In the genomic region with DNA sequence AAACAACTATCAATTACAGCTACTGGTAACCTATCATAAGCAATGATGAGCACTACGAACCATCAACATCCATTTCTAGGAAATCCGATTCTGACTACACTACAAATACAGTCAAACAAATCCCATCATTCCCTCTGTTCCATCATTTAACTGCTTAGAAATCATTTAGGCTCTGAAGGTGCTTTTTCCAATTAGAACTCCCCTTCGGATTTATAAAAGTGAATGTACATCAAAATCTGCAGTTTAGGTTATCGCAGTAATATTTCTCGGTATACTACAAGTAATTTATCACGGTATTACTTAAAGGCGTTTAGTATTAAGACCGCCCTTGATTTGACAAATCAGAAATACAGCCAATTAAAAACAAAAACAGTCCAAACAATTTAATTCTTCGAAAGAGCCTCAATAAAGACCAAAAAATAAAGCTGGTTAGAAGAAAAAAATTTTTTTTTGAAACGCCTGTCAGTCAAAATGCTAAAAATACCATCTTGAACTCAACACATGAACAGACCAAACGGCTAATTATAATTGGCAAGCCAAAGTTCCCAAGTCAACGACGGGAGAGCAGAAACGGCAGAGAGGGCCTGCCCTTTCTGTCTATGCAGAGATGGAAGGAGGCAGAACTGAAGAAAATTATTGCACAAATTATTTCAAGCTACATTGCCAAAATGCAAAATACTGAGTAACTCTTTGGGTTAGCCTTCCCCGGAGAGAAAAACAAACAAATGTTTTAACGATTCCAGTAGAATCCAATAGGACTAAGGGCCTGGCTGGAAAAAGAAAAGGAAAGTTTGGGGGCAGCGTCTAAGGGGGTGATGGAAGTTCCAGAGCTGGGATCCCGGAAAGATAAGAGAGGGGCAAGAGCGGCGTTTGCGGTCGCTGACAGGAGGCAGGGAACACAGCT, we compare ENCODE assay signal across 8 cellular contexts. TPM values are rescaled to one million over a fixed set of nuclear protein-coding genes. Genes with fewer than 3 reads are reported as not detected.
DNase-seq lines count a peak whose midpoint lies in the region; ATAC-seq and TF ChIP-seq lines count a peak whose summit lies in the region.

No MANE protein-coding gene starts in this region.

- POLR2A ChIA-PET in BJ (lab: Charles Lee) = interaction anchor here (0.6 to 0.7 kb wide), 2 partner anchors 99 to 251 kb away, joined by 7 to 9 read pairs; no protein-coding TSS in a partner anchor

- H3K4me1 ChIP-seq in breast epithelium (peaks cover 4 to 18% of the 10 kb centered on the region in 2 donors), stomach (peaks cover 4 to 67% (median 41%) of the 10 kb centered on the region in 4 donors)

- no peak for TF ChIP-seq EP300 in stomach (IDR thresholded peaks at IDR 0.05)

- CTCF ChIA-PET in BJ (lab: Yijun Ruan, JAX) = no interaction called here

- H3K4me3 ChIP-seq in BJ (ENCODE audit: low read depth, low read length) (peak overlapping the region; percentile 54), H7 (ENCODE audit: insufficient read depth, low read depth, low read length) (peak overlapping the region; percentile 76), breast epithelium (peak overlapping the region; percentile 72 to 94 (median 77)), stomach (peak overlapping the region; percentile 63 to 81 (median 74))

- H3K27me3 ChIP-seq in BJ (ENCODE audit: control insufficient read depth, insufficient read depth, low read length) (no peaks in the 10 kb centered on the region), H7 (ENCODE audit: control insufficient read depth, insufficient read depth, low read length) (no peaks in the 10 kb centered on the region), breast epithelium (no peaks in the 10 kb centered on the region), stomach (no peaks in the 10 kb centered on the region)

- TF ChIP-seq CTCF in BJ (IDR thresholded peaks at IDR 0.05; ENCODE audit: insufficient read depth, low read depth, low read length) = no peak
- TF ChIP-seq CTCF in breast epithelium (IDR thresholded peaks at IDR 0.05) = no peak
- TF ChIP-seq CTCF in stomach (IDR thresholded peaks at IDR 0.05) = no peak

- WGBS in stomach, 5 donors = 4 to 7% (median 5%) methylated on average over 22 of the region's 22 CpGs

- no peak for TF ChIP-seq POLR2A in breast epithelium (IDR thresholded peaks at IDR 0.05)
- TF ChIP-seq POLR2A in stomach (IDR thresholded peaks at IDR 0.05) = no peak

- H3K27ac ChIP-seq in breast epithelium = peak overlapping the region; percentile 97 to 99
- peak overlapping the region; percentile 95 to 100 (median 98) for H3K27ac ChIP-seq in stomach

- intact Hi-C loops in breast epithelium (cut with DNase I; ENCODE audit: low total_unique reads) (no loop called here), stomach (cut with DNase I; ENCODE audit: low total_unique reads) (no loop called here)

- DNase-seq in BJ (ENCODE audit: low read depth) (no peak), H7 (no peak), NOMO-1 treated with DMSO at 0.1 percent for 48 hours (lab: John Stamatoyannopoulos, UW; ENCODE audit: unreplicated experiment) (peak; percentile 40), breast epithelium (ENCODE audit: low spot score in 2 of 2) (no peak), kidney glomerular epithelial cell (lab: John Stamatoyannopoulos, UW) (peak; percentile 32), stomach (no peak), ecto neural progenitor cell (ENCODE audit: low spot score) (no peak)

- H3K9me3 ChIP-seq in breast epithelium (no peaks in the 10 kb centered on the region), stomach (no peaks in the 10 kb centered on the region)

- no peak for ATAC-seq in HG02678 (IDR thresholded peaks at IDR 0.05; ENCODE audit: unreplicated experiment)

- no peaks in the 10 kb centered on the region for H3K36me3 ChIP-seq in BJ (ENCODE audit: control insufficient read depth, insufficient read depth, low read length)
- H3K36me3 ChIP-seq in H7 (replicated peaks; ENCODE audit: control insufficient read depth, insufficient read depth, low read length) = no peaks in the 10 kb centered on the region
- no peaks in the 10 kb centered on the region for H3K36me3 ChIP-seq in breast epithelium
- no peaks in the 10 kb centered on the region for H3K36me3 ChIP-seq in stomach

RNA-seq across cellular contexts. Expression of a gene that starts 1.2 kb away (rescaled TPM):
- polyA plus RNA-seq in BJ (2011; rRNA removed) (5.6 and 11.8 TPM in 2 replicates), stomach (10 to 100 TPM; 10.1 to 16.8 (median 12.3) TPM)
- polyA minus RNA-seq in BJ (2011; rRNA and poly(A)+ RNA removed) = 7.7 and 8.1 TPM in 2 replicates
- 19.9 and 26.3 TPM in 2 replicates for total RNA-seq in H7 (2014; rRNA removed; shearing (Covaris generic))
- total RNA-seq in breast epithelium (10 to 100 TPM; 26.9 to 39.8 (median 36.7) TPM), stomach (10 to 100 TPM in 3 of 5 donors, 1 to 10 TPM in 2; 3.2 to 58.9 (median 13.8) TPM)

Comparison
In these comparisons a context has a peak if more than half of its experiments do, and no peak if none do; other contexts are left out.
1. DNase-seq: peak in NOMO-1 treated with DMSO at 0.1 percent for 48 hours (single experiment) and kidney glomerular epithelial cell (single experiment); none in BJ (single experiment), H7 (single experiment), breast epithelium (0 of 2), stomach (single experiment) and ecto neural progenitor cell (single experiment).
2. Peak in every context shown above with its lines, with median percentiles within 50 percentile points of each other: H3K4me3 ChIP-seq.